ENCODE assay signal across 10 cellular contexts in the genomic region with DNA sequence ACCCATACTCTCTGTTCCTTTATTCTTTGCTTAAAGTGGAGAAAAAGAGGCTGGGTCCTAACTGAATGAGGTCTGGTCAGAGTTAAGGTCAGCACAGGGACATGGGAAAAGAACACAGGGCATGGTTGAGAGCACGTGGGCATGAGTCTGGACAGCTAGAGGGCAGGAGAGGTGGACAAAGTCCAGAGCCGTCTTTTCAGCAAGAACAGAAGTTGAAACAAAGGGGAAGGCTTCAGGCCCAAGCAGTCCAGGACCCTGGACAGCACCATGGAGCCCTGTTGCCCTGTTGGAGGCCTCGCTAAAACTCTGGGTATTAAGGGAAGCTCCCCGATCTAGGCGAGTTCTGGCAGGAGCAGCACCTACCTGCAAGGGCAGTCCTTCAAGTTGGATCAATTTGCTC. TPM values are rescaled to one million over a fixed set of nuclear protein-coding genes. Genes with fewer than 3 reads are reported as not detected.
DNase-seq lines count a peak whose midpoint lies in the region; ATAC-seq and TF ChIP-seq lines count a peak whose summit lies in the region.
"Had no signal": no experiment of that assay in that cellular context is flagged by ENCODE, and none has a peak within 500 bp of the region (broad histone marks: within the 10 kb centered on the region; RNA-seq: fewer than 3 reads in every experiment).

No MANE protein-coding gene starts in this region.

- no peaks in the 10 kb centered on the region for H3K27me3 Mint-ChIP-seq in activated T-helper 2 cell treated with anti-CD3 and anti-CD28 coated beads, Interferon-gamma antibody, Interleukin-2, Interleukin-4, amounts not matched to agents 10 μg/mL and 5 μg/mL and 100 μg/mL, durations not matched to agents 14 hours and 24 hours and 36 hours (ENCODE audit: low read depth)
- H3K27me3 Mint-ChIP-seq: CD8-positive, alpha-beta memory T cell had no signal

- DNase-seq in AG08395 (ENCODE audit: low spot score) (peak; percentile 46), astrocyte of the hippocampus (ENCODE audit: low read depth, low spot score) (peak; percentile 75), islet precursor cell (peak; percentile 78), T-helper 9 cell (no peak)
- no peak for DNase-seq in activated T-helper 2 cell treated with anti-CD3 and anti-CD28 coated beads, Interferon-gamma antibody, Interleukin-2, Interleukin-4, amounts not matched to agents 10 μg/mL and 5 μg/mL and 100 μg/mL, durations not matched to agents 14 hours and 24 hours and 36 hours (ENCODE audit: low spot score)
- DNase-seq: CD8-positive, alpha-beta memory T cell; natural killer cell had no signal

- no peak overlapping the region for H3K4me3 Mint-ChIP-seq in activated T-helper 2 cell treated with anti-CD3 and anti-CD28 coated beads, Interferon-gamma antibody, Interleukin-2, Interleukin-4, amounts not matched to agents 10 μg/mL and 5 μg/mL and 100 μg/mL, durations not matched to agents 14 hours and 24 hours and 36 hours (ENCODE audit: low read depth)
- H3K4me3 Mint-ChIP-seq: CD8-positive, alpha-beta memory T cell; natural killer cell had no signal

- no peak for TF ChIP-seq POLR2A in GM18505 (IDR thresholded peaks at IDR 0.05; ENCODE audit: borderline replicate concordance, extremely low read depth, insufficient read depth, insufficient read length)

- no peak for ATAC-seq in HG03521 (IDR thresholded peaks at IDR 0.05; ENCODE audit: unreplicated experiment)
- ATAC-seq in GM18505 (IDR thresholded peaks at IDR 0.05; ENCODE audit: unreplicated experiment): no peak
- ATAC-seq: natural killer cell had no signal

- peaks cover 24% of the 10 kb centered on the region for H3K36me3 Mint-ChIP-seq in activated T-helper 2 cell treated with anti-CD3 and anti-CD28 coated beads, Interferon-gamma antibody, Interleukin-2, Interleukin-4, amounts not matched to agents 10 μg/mL and 5 μg/mL and 100 μg/mL, durations not matched to agents 14 hours and 24 hours and 36 hours (ENCODE audit: low read depth)
- H3K36me3 Mint-ChIP-seq: natural killer cell had no signal

- TF ChIP-seq RAD21 in Ishikawa (IDR thresholded peaks at IDR 0.05; ENCODE audit: low read depth): no peak

- H3K4me1 Mint-ChIP-seq in activated T-helper 2 cell treated with anti-CD3 and anti-CD28 coated beads, Interferon-gamma antibody, Interleukin-2, Interleukin-4, amounts not matched to agents 10 μg/mL and 5 μg/mL and 100 μg/mL, durations not matched to agents 14 hours and 24 hours and 36 hours (ENCODE audit: low read depth): no peaks in the 10 kb centered on the region
- H3K4me1 Mint-ChIP-seq: CD8-positive, alpha-beta memory T cell; natural killer cell had no signal

- H3K9me3 Mint-ChIP-seq in activated T-helper 2 cell treated with anti-CD3 and anti-CD28 coated beads, Interferon-gamma antibody, Interleukin-2, Interleukin-4, amounts not matched to agents 10 μg/mL and 5 μg/mL and 100 μg/mL, durations not matched to agents 14 hours and 24 hours and 36 hours: no peaks in the 10 kb centered on the region
- H3K9me3 Mint-ChIP-seq: natural killer cell had no signal

- intact Hi-C loops in activated T-helper 2 cell treated with anti-CD3 and anti-CD28 coated beads, Interferon-gamma antibody, Interleukin-2, Interleukin-4, amounts not matched to agents 10 μg/mL and 5 μg/mL and 100 μg/mL, durations not matched to agents 14 hours and 24 hours and 36 hours (cut with micrococcal nuclease): no loop called here

- H3K27ac Mint-ChIP-seq in activated T-helper 2 cell treated with anti-CD3 and anti-CD28 coated beads, Interferon-gamma antibody, Interleukin-2, Interleukin-4, amounts not matched to agents 10 μg/mL and 5 μg/mL and 100 μg/mL, durations not matched to agents 14 hours and 24 hours and 36 hours: no peak overlapping the region
- H3K27ac Mint-ChIP-seq: CD8-positive, alpha-beta memory T cell; natural killer cell had no signal

- TF ChIP-seq EP300 in Ishikawa (IDR thresholded peaks at IDR 0.05; ENCODE audit: borderline replicate concordance): no peak

TF ChIP-seq in Ishikawa, 13 proteins besides CTCF, POLR2A, EP300 and RAD21:
- TF ChIP-seq, protein P1, sequence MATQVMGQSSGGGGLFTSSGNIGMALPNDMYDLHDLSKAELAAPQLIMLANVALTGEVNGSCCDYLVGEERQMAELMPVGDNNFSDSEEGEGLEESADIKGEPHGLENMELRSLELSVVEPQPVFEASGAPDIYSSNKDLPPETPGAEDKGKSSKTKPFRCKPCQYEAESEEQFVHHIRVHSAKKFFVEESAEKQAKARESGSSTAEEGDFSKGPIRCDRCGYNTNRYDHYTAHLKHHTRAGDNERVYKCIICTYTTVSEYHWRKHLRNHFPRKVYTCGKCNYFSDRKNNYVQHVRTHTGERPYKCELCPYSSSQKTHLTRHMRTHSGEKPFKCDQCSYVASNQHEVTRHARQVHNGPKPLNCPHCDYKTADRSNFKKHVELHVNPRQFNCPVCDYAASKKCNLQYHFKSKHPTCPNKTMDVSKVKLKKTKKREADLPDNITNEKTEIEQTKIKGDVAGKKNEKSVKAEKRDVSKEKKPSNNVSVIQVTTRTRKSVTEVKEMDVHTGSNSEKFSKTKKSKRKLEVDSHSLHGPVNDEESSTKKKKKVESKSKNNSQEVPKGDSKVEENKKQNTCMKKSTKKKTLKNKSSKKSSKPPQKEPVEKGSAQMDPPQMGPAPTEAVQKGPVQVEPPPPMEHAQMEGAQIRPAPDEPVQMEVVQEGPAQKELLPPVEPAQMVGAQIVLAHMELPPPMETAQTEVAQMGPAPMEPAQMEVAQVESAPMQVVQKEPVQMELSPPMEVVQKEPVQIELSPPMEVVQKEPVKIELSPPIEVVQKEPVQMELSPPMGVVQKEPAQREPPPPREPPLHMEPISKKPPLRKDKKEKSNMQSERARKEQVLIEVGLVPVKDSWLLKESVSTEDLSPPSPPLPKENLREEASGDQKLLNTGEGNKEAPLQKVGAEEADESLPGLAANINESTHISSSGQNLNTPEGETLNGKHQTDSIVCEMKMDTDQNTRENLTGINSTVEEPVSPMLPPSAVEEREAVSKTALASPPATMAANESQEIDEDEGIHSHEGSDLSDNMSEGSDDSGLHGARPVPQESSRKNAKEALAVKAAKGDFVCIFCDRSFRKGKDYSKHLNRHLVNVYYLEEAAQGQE (IDR thresholded peaks at IDR 0.05; ENCODE audit: low read depth): peak; percentile 95
- TF ChIP-seq NFIC (IDR thresholded peaks at IDR 0.05): no peak

RNA-seq across cellular contexts. Expression of gene XYLB, which starts 50.7 kb away (rescaled TPM):
- 8.6 and 11.8 TPM in 2 replicates for total RNA-seq in activated T-helper 2 cell treated with anti-CD3 and anti-CD28 coated beads, Interferon-gamma antibody, Interleukin-2, Interleukin-4, amounts not matched to agents 10 μg/mL and 5 μg/mL and 100 μg/mL, durations not matched to agents 14 hours and 24 hours and 36 hours

RNA-seq across cellular contexts. Expression of gene ACVR2B, which starts 56.4 kb away (rescaled TPM):
- 10.3 and 12.0 TPM in 2 replicates for total RNA-seq in activated T-helper 2 cell treated with anti-CD3 and anti-CD28 coated beads, Interferon-gamma antibody, Interleukin-2, Interleukin-4, amounts not matched to agents 10 μg/mL and 5 μg/mL and 100 μg/mL, durations not matched to agents 14 hours and 24 hours and 36 hours

Comparison
In these comparisons a context has a peak if more than half of its experiments do, and no peak if none do; other contexts are left out.
1. DNase-seq: peak in AG08395 (single experiment), astrocyte of the hippocampus (single experiment) and islet precursor cell (single experiment); none in activated T-helper 2 cell treated with anti-CD3 and anti-CD28 coated beads, Interferon-gamma antibody, Interleukin-2, Interleukin-4, amounts not matched to agents 10 μg/mL and 5 μg/mL and 100 μg/mL, durations not matched to agents 14 hours and 24 hours and 36 hours (single experiment) and T-helper 9 cell (single experiment).